Comparison of ENCODE assay signal across 24 cellular contexts in the genomic region with DNA sequence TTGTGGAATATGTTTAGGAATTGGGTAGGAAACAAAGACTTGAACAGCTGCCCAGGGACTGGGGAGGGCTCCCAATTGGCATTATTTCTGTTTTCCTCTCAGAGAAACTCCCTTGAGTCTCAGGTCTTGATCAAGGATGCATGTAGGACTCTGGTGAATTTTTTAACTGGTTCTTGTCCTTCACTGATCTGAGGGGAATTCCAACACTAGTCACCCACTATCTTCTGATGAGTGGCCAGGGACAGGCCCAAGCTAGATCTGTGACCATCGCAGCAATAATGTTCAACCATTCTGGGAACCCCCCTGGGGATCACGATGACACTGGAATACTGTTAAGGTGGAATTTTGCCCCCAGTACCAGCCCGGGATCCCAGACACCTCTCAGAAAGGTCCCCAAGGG.
DNase-seq lines count a peak whose midpoint lies in the region; ATAC-seq and TF ChIP-seq lines count a peak whose summit lies in the region.
"Had no signal": no experiment of that assay in that cellular context is flagged by ENCODE, and none has a peak within 500 bp of the region (broad histone marks: within the 10 kb centered on the region; RNA-seq: fewer than 3 reads in every experiment).

No MANE protein-coding gene starts in this region.

- no peak for TF ChIP-seq POLR2A in sigmoid colon (IDR thresholded peaks at IDR 0.05)

- H3K27me3 Mint-ChIP-seq in activated naive CD8-positive, alpha-beta T cell treated with anti-CD3 and anti-CD28 coated beads, Interleukin-2, amount 50 U/mL, for 24 hours: peaks cover 13% of the 10 kb centered on the region

- no peak overlapping the region for H3K27ac Mint-ChIP-seq in activated naive CD8-positive, alpha-beta T cell treated with anti-CD3 and anti-CD28 coated beads, Interleukin-2, amount 50 U/mL, for 24 hours
- H3K27ac Mint-ChIP-seq: CD4-positive, alpha-beta memory T cell; T-cell had no signal

- no peaks in the 10 kb centered on the region for H3K4me1 ChIP-seq in foreskin keratinocyte
- H3K4me1 ChIP-seq in sigmoid colon: peaks cover 0 to 16% (median 12%) of the 10 kb centered on the region in 4 donors
- H3K4me1 ChIP-seq: BLaER1 treated with 17β-estradiol and CSF1 and Interleukin-3, amounts not matched to agents 10 nM and 100 nM; SJCRH30 had no signal

- H3K4me1 Mint-ChIP-seq in activated naive CD8-positive, alpha-beta T cell treated with anti-CD3 and anti-CD28 coated beads, Interleukin-2, amount 50 U/mL, for 24 hours: no peaks in the 10 kb centered on the region
- H3K4me1 Mint-ChIP-seq: CD4-positive, alpha-beta memory T cell; T-cell had no signal

- H3K27ac ChIP-seq in foreskin keratinocyte (no peak overlapping the region), WERI-Rb-1 (no peak overlapping the region), sigmoid colon (no peak overlapping the region)
- H3K27ac ChIP-seq: BLaER1 treated with 17β-estradiol and CSF1 and Interleukin-3, amounts not matched to agents 10 nM and 100 nM; Peyer's patch; SJCRH30 had no signal

- H3K9me3 Mint-ChIP-seq in activated naive CD8-positive, alpha-beta T cell treated with anti-CD3 and anti-CD28 coated beads, Interleukin-2, amount 50 U/mL, for 24 hours: peaks cover 4% of the 10 kb centered on the region

- H3K9me3 ChIP-seq in WERI-Rb-1 (ENCODE audit: severe bottlenecking): no peaks in the 10 kb centered on the region
- no peaks in the 10 kb centered on the region for H3K9me3 ChIP-seq in sigmoid colon
- H3K9me3 ChIP-seq: Peyer's patch, SJCRH30 had no signal

- DNase-seq in GM12865 (ENCODE audit: low read depth) (peak; percentile 24), foreskin keratinocyte (peak in 1 of 2 donors; percentile 33), WERI-Rb-1 (no peak), NCI-H2081 (lab: John Stamatoyannopoulos, UW) (no peak), sigmoid colon (no peak)
- DNase-seq in activated naive CD8-positive, alpha-beta T cell treated with anti-CD3 and anti-CD28 coated beads, Interleukin-2, amount 50 U/mL, for 24 hours: no peak
- DNase-seq: 8988T; CD4-positive, alpha-beta memory T cell; DMS153; KG1; NCI-H1092 treated with DMSO at 0.1 percent for 48 hours; NCI-H146; NCI-H2029; NCI-H2171; NCI-H345; NCI-H524; NCI-H774; Peyer's patch; SJCRH30; T-cell had no signal

- no peak overlapping the region for H3K4me3 Mint-ChIP-seq in activated naive CD8-positive, alpha-beta T cell treated with anti-CD3 and anti-CD28 coated beads, Interleukin-2, amount 50 U/mL, for 24 hours
- H3K4me3 Mint-ChIP-seq: CD4-positive, alpha-beta memory T cell; T-cell had no signal

- no peaks in the 10 kb centered on the region for H3K36me3 ChIP-seq in WERI-Rb-1
- no peaks in the 10 kb centered on the region for H3K36me3 ChIP-seq in sigmoid colon
- H3K36me3 ChIP-seq: BLaER1 treated with 17β-estradiol and CSF1 and Interleukin-3, amounts not matched to agents 10 nM and 100 nM; Peyer's patch; SJCRH30 had no signal

- TF ChIP-seq CTCF in GM12865 (IDR thresholded peaks at IDR 0.05; ENCODE audit: insufficient read depth, low read depth, low read length, missing control alignments) (no peak), foreskin keratinocyte (conservative IDR thresholded peaks at IDR 0.05) (no peak), WERI-Rb-1 (IDR thresholded peaks at IDR 0.05; ENCODE audit: low read depth, low read length) (no peak), sigmoid colon (IDR thresholded peaks at IDR 0.05) (no peak)

- H3K36me3 Mint-ChIP-seq in activated naive CD8-positive, alpha-beta T cell treated with anti-CD3 and anti-CD28 coated beads, Interleukin-2, amount 50 U/mL, for 24 hours (ENCODE audit: low read depth): no peaks in the 10 kb centered on the region
- H3K36me3 Mint-ChIP-seq: CD4-positive, alpha-beta memory T cell; T-cell had no signal

- no peak for TF ChIP-seq EP300 in sigmoid colon (IDR thresholded peaks at IDR 0.05)

- ATAC-seq in GM21717 (IDR thresholded peaks at IDR 0.05; ENCODE audit: unreplicated experiment) (peak; percentile 49), HG03432 (IDR thresholded peaks at IDR 0.05; ENCODE audit: unreplicated experiment) (peak; percentile 69), foreskin keratinocyte (peak; percentile 69)
- ATAC-seq in activated naive CD8-positive, alpha-beta T cell treated with anti-CD3 and anti-CD28 coated beads, Interleukin-2, amount 50 U/mL, for 24 hours: no peak
- ATAC-seq: HCT116, T-cell had no signal

- H3K4me3 ChIP-seq in GM12865 (ENCODE audit: low read depth, low read length): no peak overlapping the region
- no peak overlapping the region for H3K4me3 ChIP-seq in WERI-Rb-1 (ENCODE audit: low read depth, low read length)
- H3K4me3 ChIP-seq in sigmoid colon: no peak overlapping the region
- H3K4me3 ChIP-seq: BLaER1 treated with 17β-estradiol and CSF1 and Interleukin-3, amounts not matched to agents 10 nM and 100 nM; Peyer's patch; SJCRH30 had no signal

- H3K27me3 ChIP-seq in foreskin keratinocyte (peaks cover 23% of the 10 kb centered on the region), WERI-Rb-1 (ENCODE audit: insufficient read depth, low read depth, severe bottlenecking) (no peaks in the 10 kb centered on the region), sigmoid colon (no peaks in the 10 kb centered on the region)
- H3K27me3 ChIP-seq: BLaER1 treated with 17β-estradiol and CSF1 and Interleukin-3, amounts not matched to agents 10 nM and 100 nM; Peyer's patch had no signal

- intact Hi-C loops in sigmoid colon (cut with DNase I): no loop called here

- whole genome bisulfite sequencing in sigmoid colon, 2 donors: 91 to 93% methylated on average over 3 of the region's 3 CpGs
